ENCODE assay signal across 29 cellular contexts in the genomic region with DNA sequence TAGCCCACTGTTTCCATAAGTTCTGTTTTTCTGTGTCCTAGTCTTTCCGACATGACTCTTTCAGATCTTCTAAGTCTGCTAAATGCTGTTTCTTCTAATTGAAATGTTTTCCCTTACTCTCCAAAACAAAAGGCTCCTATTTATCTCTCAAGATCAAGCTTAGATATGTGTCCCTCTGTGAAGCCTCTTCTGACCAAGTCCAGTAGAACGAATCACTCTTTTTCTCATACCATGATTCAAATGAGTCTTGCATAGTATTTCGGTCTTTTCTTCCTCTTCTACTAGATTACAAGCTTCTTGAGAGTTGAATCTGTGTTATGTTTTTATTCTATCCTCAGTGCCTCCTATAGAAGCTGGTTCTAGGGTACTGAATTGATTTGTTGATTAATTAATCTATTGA.
"Had no signal": no experiment of that assay in that cellular context is flagged by ENCODE, and none has a peak within 500 bp of the region (broad histone marks: within the 10 kb centered on the region; RNA-seq: fewer than 3 reads in every experiment).

No MANE protein-coding gene starts in this region.

- H3K36me3 ChIP-seq: left ventricle myocardium inferior, pancreas, prostate gland, suprapubic skin, thoracic aorta, tibial artery, upper lobe of right lung had no signal

- H3K27me3 Mint-ChIP-seq: memory B cell; natural killer cell treated with Interleukin-12 subunit alpha and Interleukin-12 subunit beta and Interleukin-15 and Interleukin-18, amount 100 ng/mL, for 72 hours; stimulated activated naive CD8-positive, alpha-beta T cell treated with anti-CD3 and anti-CD28 coated beads, Interleukin-15, Interleukin-2, amounts not matched to agents 100 ng/mL and 50 ng/mL, for 24 hours had no signal

- DNase-seq: islet precursor cell; left ventricle myocardium inferior; midbrain; mucosa of descending colon; naive thymus-derived CD4-positive, alpha-beta T cell; nucleus accumbens; pancreas; posterior cingulate gyrus; retina; right cardiac atrium; stimulated activated CD4-positive, alpha-beta T cell treated with anti-CD3 and anti-CD28 coated beads, Interleukin-12 subunit alpha, Interleukin-12 subunit beta, amount 100 ng/mL, for 4 hours; stimulated activated CD4-positive, alpha-beta T cell treated with anti-CD3 and anti-CD28 coated beads, Interleukin-15, amount 100 ng/mL, for 24 hours; stimulated activated CD4-positive, alpha-beta T cell treated with anti-CD3 and anti-CD28 coated beads, Interleukin-2, amount 100 ng/mL, for 24 hours; stimulated activated CD4-positive, alpha-beta T cell treated with anti-CD3 and anti-CD28 coated beads, Interleukin-4, amount 100 ng/mL, for 1 hour; stimulated activated naive CD4-positive, alpha-beta T cell; tibial artery; trophoblast cell; upper lobe of right lung had no signal

- H3K27me3 ChIP-seq: pancreas, suprapubic skin, tibial artery, upper lobe of right lung had no signal

- H3K9me3 ChIP-seq: left ventricle myocardium inferior, mucosa of descending colon, pancreas, prostate gland, suprapubic skin, thoracic aorta, tibial artery, upper lobe of right lung had no signal

- H3K4me2 ChIP-seq: hepatocyte had no signal

- H3K4me3 Mint-ChIP-seq: memory B cell; naive thymus-derived CD4-positive, alpha-beta T cell; natural killer cell treated with Interleukin-12 subunit alpha and Interleukin-12 subunit beta and Interleukin-15 and Interleukin-18, amount 100 ng/mL, for 72 hours; neural crest cell; stimulated activated naive CD8-positive, alpha-beta T cell treated with anti-CD3 and anti-CD28 coated beads, Interleukin-15, Interleukin-2, amounts not matched to agents 100 ng/mL and 50 ng/mL, for 24 hours had no signal

- H3K79me2 ChIP-seq: hepatocyte had no signal

- ATAC-seq: mucosa of descending colon; naive thymus-derived CD4-positive, alpha-beta T cell; natural killer cell treated with Interleukin-12 subunit alpha and Interleukin-12 subunit beta and Interleukin-15 and Interleukin-18, amount 100 ng/mL, for 72 hours; pancreas; right cardiac atrium; sciatic nerve; upper lobe of right lung had no signal

- H3K4me3 ChIP-seq: hepatocyte, left ventricle myocardium inferior, mucosa of descending colon, pancreas, prostate gland, skin epidermis, suprapubic skin, thoracic aorta, tibial artery, upper lobe of right lung had no signal

- H3K4me1 Mint-ChIP-seq: memory B cell, neural crest cell had no signal

- H3K36me3 Mint-ChIP-seq: memory B cell; natural killer cell treated with Interleukin-12 subunit alpha and Interleukin-12 subunit beta and Interleukin-15 and Interleukin-18, amount 100 ng/mL, for 72 hours had no signal

- H3K9me3 Mint-ChIP-seq: memory B cell; natural killer cell treated with Interleukin-12 subunit alpha and Interleukin-12 subunit beta and Interleukin-15 and Interleukin-18, amount 100 ng/mL, for 72 hours; neural crest cell had no signal

- H3K4me1 ChIP-seq: left ventricle myocardium inferior, pancreas, prostate gland, suprapubic skin, tibial artery, upper lobe of right lung had no signal

- FAIRE-seq: pancreas, urothelium cell line had no signal

- H3K27ac ChIP-seq: hepatocyte, left ventricle myocardium inferior, pancreas, prostate gland, skin epidermis, suprapubic skin, thoracic aorta, tibial artery, upper lobe of right lung had no signal

- H3K27ac Mint-ChIP-seq: memory B cell; naive thymus-derived CD4-positive, alpha-beta T cell; natural killer cell treated with Interleukin-12 subunit alpha and Interleukin-12 subunit beta and Interleukin-15 and Interleukin-18, amount 100 ng/mL, for 72 hours; stimulated activated naive CD8-positive, alpha-beta T cell treated with anti-CD3 and anti-CD28 coated beads, Interleukin-15, Interleukin-2, amounts not matched to agents 100 ng/mL and 50 ng/mL, for 24 hours had no signal

- H2AFZ ChIP-seq: hepatocyte had no signal
